1 cellular context compared by ENCODE assay signal in genomic region chr3:70771426-70772147, GRCh38.
TF ChIP-seq lines count a peak whose summit lies in the region.

No MANE protein-coding gene starts in this region.

TF ChIP-seq in GM12878, 131 proteins besides CTCF, POLR2A, EP300 and RAD21 (continued from another document):
- TF ChIP-seq GABPA (IDR thresholded peaks at IDR 0.05; ENCODE audit: low read depth): 0 out of 2 replicates have a peak, but pooled peaks have one; percentile 16
- TF ChIP-seq ATF7 (IDR thresholded peaks at IDR 0.05; ENCODE audit: low read depth): 0 out of 2 replicates have a peak, but pooled peaks have one; percentile 15
- TF ChIP-seq, protein P1, sequence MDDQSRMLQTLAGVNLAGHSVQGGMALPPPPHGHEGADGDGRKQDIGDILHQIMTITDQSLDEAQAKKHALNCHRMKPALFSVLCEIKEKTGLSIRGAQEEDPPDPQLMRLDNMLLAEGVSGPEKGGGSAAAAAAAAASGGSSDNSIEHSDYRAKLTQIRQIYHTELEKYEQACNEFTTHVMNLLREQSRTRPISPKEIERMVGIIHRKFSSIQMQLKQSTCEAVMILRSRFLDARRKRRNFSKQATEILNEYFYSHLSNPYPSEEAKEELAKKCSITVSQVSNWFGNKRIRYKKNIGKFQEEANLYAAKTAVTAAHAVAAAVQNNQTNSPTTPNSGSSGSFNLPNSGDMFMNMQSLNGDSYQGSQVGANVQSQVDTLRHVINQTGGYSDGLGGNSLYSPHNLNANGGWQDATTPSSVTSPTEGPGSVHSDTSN (IDR thresholded peaks at IDR 0.05; ENCODE audit: insufficient replicate concordance, low read depth, low read length): no peak
- 0 out of 2 replicates have a peak, but pooled peaks have one; percentile 14 for TF ChIP-seq MEF2A (IDR thresholded peaks at IDR 0.05; ENCODE audit: insufficient read depth, low read depth, low read length)
- peak; percentile 52; the same call in 1 of the 2 replicates for TF ChIP-seq CREM (IDR thresholded peaks at IDR 0.05; ENCODE audit: low read depth)
- TF ChIP-seq RUNX3 (IDR thresholded peaks at IDR 0.05; ENCODE audit: low read length): peak; percentile 52; the same call in 1 of the 2 replicates
- no peak for TF ChIP-seq ZSCAN29 (IDR thresholded peaks at IDR 0.05)
- peak; percentile 19; the same call in 1 of the 2 replicates for TF ChIP-seq FOXM1 (IDR thresholded peaks at IDR 0.05; ENCODE audit: low read depth, low read length)
- TF ChIP-seq SUPT20H (IDR thresholded peaks at IDR 0.05; ENCODE audit: borderline replicate concordance, control insufficient read depth, low read depth, low read length): no peak
- TF ChIP-seq BMI1 (IDR thresholded peaks at IDR 0.05; ENCODE audit: borderline replicate concordance): no peak
- TF ChIP-seq FOS (IDR thresholded peaks at IDR 0.05; ENCODE audit: borderline replicate concordance, extremely low read depth, insufficient read length): no peak
- peak; percentile 44; the same call in 1 of the 2 replicates for TF ChIP-seq CREB1 (IDR thresholded peaks at IDR 0.05; ENCODE audit: low read depth)
- TF ChIP-seq NFIC (IDR thresholded peaks at IDR 0.05; ENCODE audit: low read depth, low read length): peak; percentile 62; the same call in 1 of the 2 replicates
- TF ChIP-seq, protein P2, sequence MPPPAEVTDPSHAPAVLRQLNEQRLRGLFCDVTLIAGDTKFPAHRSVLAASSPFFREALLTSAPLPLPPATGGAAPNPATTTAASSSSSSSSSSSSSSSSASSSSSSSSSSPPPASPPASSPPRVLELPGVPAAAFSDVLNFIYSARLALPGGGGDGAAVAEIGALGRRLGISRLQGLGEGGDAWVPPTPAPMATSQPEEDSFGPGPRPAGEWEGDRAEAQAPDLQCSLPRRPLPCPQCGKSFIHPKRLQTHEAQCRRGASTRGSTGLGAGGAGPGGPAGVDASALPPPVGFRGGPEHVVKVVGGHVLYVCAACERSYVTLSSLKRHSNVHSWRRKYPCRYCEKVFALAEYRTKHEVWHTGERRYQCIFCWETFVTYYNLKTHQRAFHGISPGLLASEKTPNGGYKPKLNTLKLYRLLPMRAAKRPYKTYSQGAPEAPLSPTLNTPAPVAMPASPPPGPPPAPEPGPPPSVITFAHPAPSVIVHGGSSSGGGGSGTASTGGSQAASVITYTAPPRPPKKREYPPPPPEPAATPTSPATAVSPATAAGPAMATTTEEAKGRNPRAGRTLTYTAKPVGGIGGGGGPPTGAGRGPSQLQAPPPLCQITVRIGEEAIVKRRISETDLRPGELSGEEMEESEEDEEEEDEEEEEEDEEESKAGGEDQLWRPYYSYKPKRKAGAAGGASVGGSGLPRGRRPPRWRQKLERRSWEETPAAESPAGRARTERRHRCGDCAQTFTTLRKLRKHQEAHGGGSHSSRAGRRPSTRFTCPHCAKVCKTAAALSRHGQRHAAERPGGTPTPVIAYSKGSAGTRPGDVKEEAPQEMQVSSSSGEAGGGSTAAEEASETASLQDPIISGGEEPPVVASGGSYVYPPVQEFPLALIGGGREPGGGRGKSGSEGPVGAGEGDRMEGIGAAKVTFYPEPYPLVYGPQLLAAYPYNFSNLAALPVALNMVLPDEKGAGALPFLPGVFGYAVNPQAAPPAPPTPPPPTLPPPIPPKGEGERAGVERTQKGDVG (CRISPR knock-in tag; IDR thresholded peaks at IDR 0.05): no peak
